ENCODE assay signal across 8 cellular contexts in genomic region chr19:19321143-19321577, GRCh38. TPM values are rescaled to one million over a fixed set of nuclear protein-coding genes. Genes with fewer than 3 reads are reported as not detected.
DNase-seq lines count a peak whose midpoint lies in the region; ATAC-seq, FAIRE-seq and TF ChIP-seq lines count a peak whose summit lies in the region.

No MANE protein-coding gene starts in this region.

- DNase-seq in activated CD4-positive, alpha-beta T cell treated with anti-CD3 and anti-CD28 coated beads for 36 hours, result peak; percentile 36
- DNase-seq in activated CD4-positive, alpha-beta T cell treated with anti-CD3 and anti-CD28 coated beads for 1 hour, result no peak
- DNase-seq in NB4 (ENCODE audit: low read depth) (peak; percentile 60), astrocyte (ENCODE audit: low read depth) (no peak), EL (no peak)
- no peak for DNase-seq in stimulated activated naive B cell treated with anti-CD40 and anti-IgM and Interleukin-4, amounts not matched to agents 10 μg/mL and 1 μg/mL and 100 μg/mL, for 72 hours

- peaks cover 20% of the 10 kb centered on the region for H3K36me3 Mint-ChIP-seq in activated CD4-positive, alpha-beta T cell treated with anti-CD3 and anti-CD28 coated beads for 36 hours (ENCODE audit: low read depth)
- peaks cover 18% of the 10 kb centered on the region for H3K36me3 Mint-ChIP-seq in astrocyte (ENCODE audit: low read depth, unreplicated experiment)
- peaks cover 26 to 31% of the 10 kb centered on the region in 2 donors for H3K36me3 Mint-ChIP-seq in stimulated activated naive B cell treated with anti-CD40 and anti-IgM and Interleukin-4, amounts not matched to agents 10 μg/mL and 1 μg/mL and 100 μg/mL, for 72 hours

- H3K27me3 ChIP-seq in astrocyte (ENCODE audit: insufficient read depth, low read length) (no peaks in the 10 kb centered on the region), iPS-20b (ENCODE audit: insufficient read depth, low read length) (no peaks in the 10 kb centered on the region)

- H3K9ac ChIP-seq in astrocyte (ENCODE audit: low read length) (peak overlapping the region; percentile 98), iPS-20b (ENCODE audit: low read depth, low read length) (peak overlapping the region; percentile 78; the same call in 1 of the 2 replicates)

- CTCF ChIA-PET in activated CD4-positive, alpha-beta T cell treated with anti-CD3 and anti-CD28 coated beads for 36 hours (lab: Charles Lee), result interaction anchor here (0.7 to 1.3 kb wide), 3 partner anchors 26 to 132 kb away, joined by 3 read pairs; no protein-coding TSS in a partner anchor

- H3K4me1 ChIP-seq in astrocyte (ENCODE audit: insufficient read depth, low read length) (peaks cover 14% of the 10 kb centered on the region), iPS-20b (ENCODE audit: insufficient read depth, low read length) (peaks cover 7% of the 10 kb centered on the region; the same call in 1 of the 2 replicates)

- H3K4me3 Mint-ChIP-seq in activated CD4-positive, alpha-beta T cell treated with anti-CD3 and anti-CD28 coated beads for 36 hours, result peak overlapping the region; percentile 93
- H3K4me3 Mint-ChIP-seq in astrocyte (ENCODE audit: unreplicated experiment), result peak overlapping the region; percentile 97
- peak overlapping the region; percentile 90 to 95 for H3K4me3 Mint-ChIP-seq in stimulated activated naive B cell treated with anti-CD40 and anti-IgM and Interleukin-4, amounts not matched to agents 10 μg/mL and 1 μg/mL and 100 μg/mL, for 72 hours

- H3K9me3 ChIP-seq in astrocyte (ENCODE audit: insufficient read depth, low read depth, low read length), result no peaks in the 10 kb centered on the region
- no peaks in the 10 kb centered on the region for H3K9me3 ChIP-seq in iPS-20b (ENCODE audit: insufficient read depth, low read depth, low read length)

- no peak for FAIRE-seq in astrocyte (lab: Jason Lieb, UNC)

- H2AFZ ChIP-seq in astrocyte (ENCODE audit: low read depth, low read length), result peak overlapping the region; percentile 99

- no peaks in the 10 kb centered on the region for H3K27me3 Mint-ChIP-seq in activated CD4-positive, alpha-beta T cell treated with anti-CD3 and anti-CD28 coated beads for 36 hours
- no peaks in the 10 kb centered on the region for H3K27me3 Mint-ChIP-seq in astrocyte (ENCODE audit: low read depth, unreplicated experiment)
- no peaks in the 10 kb centered on the region for H3K27me3 Mint-ChIP-seq in stimulated activated naive B cell treated with anti-CD40 and anti-IgM and Interleukin-4, amounts not matched to agents 10 μg/mL and 1 μg/mL and 100 μg/mL, for 72 hours

- H3K4me3 ChIP-seq in NB4 (ENCODE audit: low read depth, low read length), result peak overlapping the region; percentile 97
- peak overlapping the region; percentile 87 for H3K4me3 ChIP-seq in astrocyte (ENCODE audit: insufficient read depth, low read depth, low read length)
- H3K4me3 ChIP-seq in iPS-20b (ENCODE audit: low read length), result peak overlapping the region; percentile 69

- TF ChIP-seq CTCF in NB4 (IDR thresholded peaks at IDR 0.05; ENCODE audit: low read depth, low read length), result no peak
- TF ChIP-seq CTCF in astrocyte (IDR thresholded peaks at IDR 0.05; ENCODE audit: insufficient read depth, low read depth, low read length), result no peak

- TF ChIP-seq POLR2A in NB4 (IDR thresholded peaks at IDR 0.05; ENCODE audit: extremely low read depth, insufficient read length), result no peak

- POLR2A ChIA-PET in activated CD4-positive, alpha-beta T cell treated with anti-CD3 and anti-CD28 coated beads for 36 hours (lab: Charles Lee), result no interaction called here

- H3K9me3 Mint-ChIP-seq in activated CD4-positive, alpha-beta T cell treated with anti-CD3 and anti-CD28 coated beads for 36 hours (ENCODE audit: low read depth), result no peaks in the 10 kb centered on the region
- no peaks in the 10 kb centered on the region for H3K9me3 Mint-ChIP-seq in astrocyte (ENCODE audit: unreplicated experiment)
- H3K9me3 Mint-ChIP-seq in stimulated activated naive B cell treated with anti-CD40 and anti-IgM and Interleukin-4, amounts not matched to agents 10 μg/mL and 1 μg/mL and 100 μg/mL, for 72 hours, result no peaks in the 10 kb centered on the region

- peak overlapping the region; percentile 95 for H3K4me2 ChIP-seq in astrocyte (ENCODE audit: low read length)

- peaks cover 31% of the 10 kb centered on the region for H4K20me1 ChIP-seq in astrocyte (ENCODE audit: insufficient read depth, low read length)

- H3K79me2 ChIP-seq in astrocyte (ENCODE audit: insufficient read depth, low read length), result peaks cover 93% of the 10 kb centered on the region

- peak overlapping the region; percentile 91 for H3K27ac Mint-ChIP-seq in activated CD4-positive, alpha-beta T cell treated with anti-CD3 and anti-CD28 coated beads for 36 hours
- peak overlapping the region; percentile 83 for H3K27ac Mint-ChIP-seq in astrocyte (ENCODE audit: unreplicated experiment)
- peak overlapping the region; percentile 100 for H3K27ac Mint-ChIP-seq in stimulated activated naive B cell treated with anti-CD40 and anti-IgM and Interleukin-4, amounts not matched to agents 10 μg/mL and 1 μg/mL and 100 μg/mL, for 72 hours

- peaks cover 10% of the 10 kb centered on the region for H3K36me3 ChIP-seq in astrocyte (ENCODE audit: insufficient read depth, low read length)
- peaks cover 30% of the 10 kb centered on the region for H3K36me3 ChIP-seq in iPS-20b (ENCODE audit: insufficient read depth, low read depth, low read length)

- H3K4me1 Mint-ChIP-seq in activated CD4-positive, alpha-beta T cell treated with anti-CD3 and anti-CD28 coated beads for 36 hours, result peaks cover 43% of the 10 kb centered on the region
- H3K4me1 Mint-ChIP-seq in astrocyte (ENCODE audit: low read depth, unreplicated experiment), result peaks cover 5% of the 10 kb centered on the region
- H3K4me1 Mint-ChIP-seq in stimulated activated naive B cell treated with anti-CD40 and anti-IgM and Interleukin-4, amounts not matched to agents 10 μg/mL and 1 μg/mL and 100 μg/mL, for 72 hours, result peaks cover 24 to 54% of the 10 kb centered on the region in 2 donors

- intact Hi-C loops in activated CD4-positive, alpha-beta T cell treated with anti-CD3 and anti-CD28 coated beads for 36 hours (cut with DNase I, micrococcal nuclease), result loop anchor here in 1 of 2 experiments (1.0 to 2.0 kb wide), 2 partner anchors 44 to 342 kb away; partner anchors contain the start of gene ATP13A1

- peak overlapping the region; percentile 99 for H3K27ac ChIP-seq in astrocyte (ENCODE audit: low read depth, low read length)
- peak overlapping the region; percentile 23 for H3K27ac ChIP-seq in iPS-20b (ENCODE audit: low read length)

- ATAC-seq in activated CD4-positive, alpha-beta T cell treated with anti-CD3 and anti-CD28 coated beads for 36 hours, result no peak
- no peak for ATAC-seq in stimulated activated naive B cell treated with anti-CD40 and anti-IgM and Interleukin-4, amounts not matched to agents 10 μg/mL and 1 μg/mL and 100 μg/mL, for 72 hours (replicated peaks)
- no peak for ATAC-seq in GM18868 (IDR thresholded peaks at IDR 0.05; ENCODE audit: unreplicated experiment)

RNA-seq across cellular contexts. Expression of gene MAU2, which starts 0.5 kb away (rescaled TPM):
- 10 to 100 TPM; 33.3 to 45.7 TPM for total RNA-seq in activated CD4-positive, alpha-beta T cell treated with anti-CD3 and anti-CD28 coated beads for 36 hours
- total RNA-seq in astrocyte, result 36.8 and 37.0 TPM in 2 replicates

RNA-seq across cellular contexts. Expression of gene SUGP1, which starts 0.9 kb away (rescaled TPM):
- total RNA-seq in activated CD4-positive, alpha-beta T cell treated with anti-CD3 and anti-CD28 coated beads for 36 hours, result 10 to 100 TPM; 49.4 to 62.0 TPM
- 48.5 and 59.1 TPM in 2 replicates for total RNA-seq in astrocyte

RNA-seq across cellular contexts. Expression of gene TM6SF2, which starts 48.1 kb away (rescaled TPM):
- total RNA-seq in activated CD4-positive, alpha-beta T cell treated with anti-CD3 and anti-CD28 coated beads for 36 hours, result not detected
- total RNA-seq in astrocyte, result 4.4 and 5.0 TPM in 2 replicates

Comparison
In these comparisons a context has a peak if more than half of its experiments do, and no peak if none do; other contexts are left out.
1. DNase-seq: peak in activated CD4-positive, alpha-beta T cell treated with anti-CD3 and anti-CD28 coated beads for 36 hours (single experiment) and NB4 (single experiment); none in activated CD4-positive, alpha-beta T cell treated with anti-CD3 and anti-CD28 coated beads for 1 hour (single experiment), astrocyte (single experiment), stimulated activated naive B cell treated with anti-CD40 and anti-IgM and Interleukin-4, amounts not matched to agents 10 μg/mL and 1 μg/mL and 100 μg/mL, for 72 hours (single experiment) and EL (single experiment).
2. Peak in every context shown above with its lines, with median percentiles within 50 percentile points of each other: H3K27ac Mint-ChIP-seq, H3K4me3 Mint-ChIP-seq and H3K4me3 ChIP-seq.